8 cellular contexts compared by ENCODE assay signal in the genomic region with DNA sequence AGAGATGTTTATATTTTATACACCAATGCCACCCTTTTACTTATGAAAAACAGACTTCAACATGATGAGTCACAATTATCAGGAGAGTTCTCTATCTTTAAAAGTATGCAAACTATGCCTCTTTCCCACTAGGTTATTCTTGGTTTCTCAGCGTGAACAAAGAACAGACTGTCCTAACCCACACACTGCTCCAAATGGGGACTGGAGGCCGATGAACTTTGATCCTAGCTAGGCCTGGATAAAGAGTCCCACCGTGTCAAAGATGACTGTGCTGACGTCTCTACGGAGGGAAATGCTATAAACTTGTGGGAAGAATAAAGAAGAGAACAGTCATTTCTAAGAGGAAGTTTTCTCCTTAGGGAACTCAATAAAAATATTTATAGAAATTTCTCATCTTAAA.
DNase-seq lines count a peak whose midpoint lies in the region; ATAC-seq, FAIRE-seq and TF ChIP-seq lines count a peak whose summit lies in the region.

No MANE protein-coding gene starts in this region.

- no peak overlapping the region for H3K9ac ChIP-seq in fibroblast of lung (ENCODE audit: insufficient read depth, low read length)

- WGBS in pancreas, 2 donors = 42 to 51% methylated on average over 5 of the region's 5 CpGs

- no peaks in the 10 kb centered on the region for H3K79me2 ChIP-seq in fibroblast of lung (ENCODE audit: control insufficient read depth, insufficient read depth, low read length)

- peak; percentile 95 for FAIRE-seq in pancreas (lab: Jason Lieb, UNC)

- intact Hi-C loops in pancreas (cut with DNase I) = no loop called here

- peak; percentile 51 for ATAC-seq in GM19043 (IDR thresholded peaks at IDR 0.05; ENCODE audit: low read depth, unreplicated experiment)
- peak; percentile 70 to 91 (median 90) for ATAC-seq in pancreas
- ATAC-seq in HG03097 (IDR thresholded peaks at IDR 0.05; ENCODE audit: low FRiP score, unreplicated experiment) = no peak

- H2AFZ ChIP-seq in fibroblast of lung (ENCODE audit: low read length) = no peak overlapping the region

- H3K9me3 ChIP-seq in fibroblast of lung (ENCODE audit: control insufficient read depth, insufficient read depth, low read depth, low read length) (no peaks in the 10 kb centered on the region), pancreas (no peaks in the 10 kb centered on the region)

- H4K20me1 ChIP-seq in fibroblast of lung (ENCODE audit: control insufficient read depth, extremely low read depth, insufficient read depth, low read length) = no peaks in the 10 kb centered on the region

- DNase-seq in NCI-H526 (lab: John Stamatoyannopoulos, UW) = peak; percentile 77 to 82
- peak; percentile 97 to 99 for DNase-seq in fibroblast of lung (ENCODE audit: low read depth in 2 of 2)
- peak in 4 of 6 donors; percentile 14 to 46 (median 24) for DNase-seq in pancreas
- no peak for DNase-seq in NCI-H1417 (lab: John Stamatoyannopoulos, UW)
- no peak for DNase-seq in NCI-H1436 treated with DMSO at 0.1 percent for 48 hours (lab: John Stamatoyannopoulos, UW)
- no peak for DNase-seq in NCI-H1092 treated with DMSO at 0.1 percent for 48 hours (lab: John Stamatoyannopoulos, UW)

- H3K4me1 ChIP-seq in fibroblast of lung (ENCODE audit: control insufficient read depth, extremely low read depth, insufficient read depth, low read length) (peaks cover 19% of the 10 kb centered on the region), pancreas (peaks cover 0 to 13% (median 5%) of the 10 kb centered on the region in 3 donors)

- H3K4me3 ChIP-seq in fibroblast of lung (replicated peaks in 1 of 4; ENCODE audit: control extremely low read depth in 1 of 4, insufficient read depth in 1 of 4, low read depth in 3 of 4, low read length in 4 of 4) = no peak overlapping the region
- H3K4me3 ChIP-seq in pancreas = no peak overlapping the region

- H3K36me3 ChIP-seq in fibroblast of lung (ENCODE audit: control insufficient read depth, insufficient read depth, low read length) (peaks cover 4% of the 10 kb centered on the region), pancreas (peaks cover 0 to under 1% (median 0%) of the 10 kb centered on the region in 3 donors)

- H3K27me3 ChIP-seq in fibroblast of lung (ENCODE audit: control insufficient read depth, insufficient read depth, low read length) (no peaks in the 10 kb centered on the region), pancreas (no peaks in the 10 kb centered on the region)

- no peak for TF ChIP-seq CTCF in fibroblast of lung (conservative IDR thresholded peaks at IDR 0.05 in 1 of 2, IDR thresholded peaks at IDR 0.05 in 1 of 2; ENCODE audit: low read depth in 1 of 2, low read length in 2 of 2)
- no peak for TF ChIP-seq CTCF in pancreas (IDR thresholded peaks at IDR 0.05)

- peak overlapping the region; percentile 86 for H3K27ac ChIP-seq in fibroblast of lung (ENCODE audit: insufficient read depth, low read length)
- peak overlapping the region; percentile 6 to 79 (median 58) for H3K27ac ChIP-seq in pancreas

- peak overlapping the region; percentile 36 for H3K4me2 ChIP-seq in fibroblast of lung (ENCODE audit: extremely low read depth, insufficient read depth, low read length)

Comparison
In these comparisons a context has a peak if more than half of its experiments do, and no peak if none do; other contexts are left out.
1. DNase-seq: peak in NCI-H526 (2 of 2), fibroblast of lung (2 of 2) and pancreas (4 of 6); none in NCI-H1417 (0 of 3), NCI-H1436 treated with DMSO at 0.1 percent for 48 hours (single experiment) and NCI-H1092 treated with DMSO at 0.1 percent for 48 hours (single experiment).